In genomic region chr16:70758786-70759185, GRCh38 we compare ENCODE assay signal across 27 cellular contexts. TPM values are rescaled to one million over a fixed set of nuclear protein-coding genes. Genes with fewer than 3 reads are reported as not detected.
DNase-seq lines count a peak whose midpoint lies in the region; ATAC-seq and TF ChIP-seq lines count a peak whose summit lies in the region.
"Had no signal": no experiment of that assay in that cellular context is flagged by ENCODE, and none has a peak within 500 bp of the region (broad histone marks: within the 10 kb centered on the region; RNA-seq: fewer than 3 reads in every experiment).

No MANE protein-coding gene starts in this region.

- no peaks in the 10 kb centered on the region for H3K27me3 Mint-ChIP-seq in activated naive CD4-positive, alpha-beta T cell treated with anti-CD3 and anti-CD28 coated beads, Interleukin-2, amount 10 ng/mL, durations not matched to agents 7 days and 5 days
- H3K27me3 Mint-ChIP-seq in glutamatergic neuron (ENCODE audit: unreplicated experiment): peaks cover 7% of the 10 kb centered on the region
- H3K27me3 Mint-ChIP-seq: activated naive CD8-positive, alpha-beta T cell treated with anti-CD3 and anti-CD28 coated beads, Interleukin-2, amount 10 ng/mL, durations not matched to agents 7 days and 5 days; naive thymus-derived CD4-positive, alpha-beta T cell had no signal

- H3K4me1 Mint-ChIP-seq in activated naive CD4-positive, alpha-beta T cell treated with anti-CD3 and anti-CD28 coated beads, Interleukin-2, amount 10 ng/mL, durations not matched to agents 7 days and 5 days: peaks cover 22% of the 10 kb centered on the region
- peaks cover 1% of the 10 kb centered on the region for H3K4me1 Mint-ChIP-seq in glutamatergic neuron (ENCODE audit: low read depth, unreplicated experiment)
- H3K4me1 Mint-ChIP-seq: activated naive CD8-positive, alpha-beta T cell treated with anti-CD3 and anti-CD28 coated beads, Interleukin-2, amount 10 ng/mL, durations not matched to agents 7 days and 5 days had no signal

- POLR2A ChIA-PET in RWPE1 (lab: Yijun Ruan, JAX; ENCODE audit: low non-redundant PET): no interaction called here

- CTCF ChIA-PET in activated naive CD4-positive, alpha-beta T cell treated with anti-CD3 and anti-CD28 coated beads, Interleukin-2, amount 10 ng/mL, durations not matched to agents 7 days and 5 days (lab: Charles Lee): interaction anchor here (1.3 to 6.2 kb wide), 2 partner anchors 13 to 20 kb away, joined by 3 to 35 read pairs; no protein-coding TSS in a partner anchor
- CTCF ChIA-PET in RWPE1 (lab: Yijun Ruan, JAX): interaction anchor here (0.6 kb wide), 1 partner anchor 166 kb away, joined by 3 read pairs; no protein-coding TSS in a partner anchor

- H3K27ac ChIP-seq in RWPE1 (peak overlapping the region; percentile 88), temporal lobe (ENCODE audit: low read depth, low read length) (peak overlapping the region; percentile 69), coronary artery (no peak overlapping the region)
- H3K27ac ChIP-seq: left ventricle myocardium inferior, upper lobe of right lung, VCaP had no signal

- no peak overlapping the region for H3K4me3 ChIP-seq in coronary artery
- H3K4me3 ChIP-seq: left ventricle myocardium inferior, MG63, smooth muscle cell, upper lobe of right lung had no signal

- H3K36me3 Mint-ChIP-seq in activated naive CD4-positive, alpha-beta T cell treated with anti-CD3 and anti-CD28 coated beads, Interleukin-2, amount 10 ng/mL, durations not matched to agents 7 days and 5 days: peaks cover 34% of the 10 kb centered on the region
- H3K36me3 Mint-ChIP-seq in glutamatergic neuron (ENCODE audit: unreplicated experiment): peaks cover 13% of the 10 kb centered on the region

- no peaks in the 10 kb centered on the region for H3K9me3 Mint-ChIP-seq in activated naive CD4-positive, alpha-beta T cell treated with anti-CD3 and anti-CD28 coated beads, Interleukin-2, amount 10 ng/mL, durations not matched to agents 7 days and 5 days
- peaks cover 6% of the 10 kb centered on the region for H3K9me3 Mint-ChIP-seq in glutamatergic neuron (ENCODE audit: unreplicated experiment)
- H3K9me3 Mint-ChIP-seq: activated naive CD8-positive, alpha-beta T cell treated with anti-CD3 and anti-CD28 coated beads, Interleukin-2, amount 10 ng/mL, durations not matched to agents 7 days and 5 days; mesothelial cell of epicardium; naive thymus-derived CD4-positive, alpha-beta T cell had no signal

- no peak overlapping the region for H3K4me3 Mint-ChIP-seq in activated naive CD4-positive, alpha-beta T cell treated with anti-CD3 and anti-CD28 coated beads, Interleukin-2, amount 10 ng/mL, durations not matched to agents 7 days and 5 days
- no peak overlapping the region for H3K4me3 Mint-ChIP-seq in glutamatergic neuron (ENCODE audit: unreplicated experiment)
- H3K4me3 Mint-ChIP-seq: activated naive CD8-positive, alpha-beta T cell treated with anti-CD3 and anti-CD28 coated beads, Interleukin-2, amount 10 ng/mL, durations not matched to agents 7 days and 5 days; mesothelial cell of epicardium; naive thymus-derived CD4-positive, alpha-beta T cell had no signal

- DNase-seq in activated naive CD4-positive, alpha-beta T cell treated with anti-CD3 and anti-CD28 coated beads, Interleukin-2, amount 10 ng/mL, durations not matched to agents 7 days and 5 days: no peak
- DNase-seq in activated naive CD4-positive, alpha-beta T cell (lab: John Stamatoyannopoulos, UW): no peak
- no peak for DNase-seq in RWPE1 (ENCODE audit: low spot score)
- no peak for DNase-seq in glutamatergic neuron
- no peak for DNase-seq in coronary artery (ENCODE audit: low spot score)
- DNase-seq: activated CD4-positive, alpha-beta T cell treated with anti-CD3 and anti-CD28 coated beads, Interleukin-2, amount 50 U/mL, for 1 hour; activated CD8-positive, alpha-beta memory T cell treated with anti-CD3 and anti-CD28 coated beads, Interleukin-2, amount 50 U/mL, for 48 hours; activated naive CD8-positive, alpha-beta T cell treated with anti-CD3 and anti-CD28 coated beads, Interleukin-2, amount 10 ng/mL, durations not matched to agents 7 days and 5 days; C1 segment of cervical spinal cord; Calu3; DND-41; KG1; left ventricle myocardium inferior; MG63; naive thymus-derived CD4-positive, alpha-beta T cell; NCI-H2171 treated with DMSO at 0.1 percent for 48 hours; NCI-H526; NK-92 treated with Interleukin-12 subunit alpha and Interleukin-12 subunit beta, amount 100 ng/mL, for 24 hours; PC-3; SHP77; T-helper 9 cell; upper lobe of right lung had no signal

- peak overlapping the region; percentile 37 for H3K27ac Mint-ChIP-seq in activated naive CD4-positive, alpha-beta T cell treated with anti-CD3 and anti-CD28 coated beads, Interleukin-2, amount 10 ng/mL, durations not matched to agents 7 days and 5 days
- peak overlapping the region; percentile 29 for H3K27ac Mint-ChIP-seq in glutamatergic neuron (ENCODE audit: unreplicated experiment)
- H3K27ac Mint-ChIP-seq: activated naive CD8-positive, alpha-beta T cell treated with anti-CD3 and anti-CD28 coated beads, Interleukin-2, amount 10 ng/mL, durations not matched to agents 7 days and 5 days; mesothelial cell of epicardium had no signal

- TF ChIP-seq CTCF in RWPE1 (conservative IDR thresholded peaks at IDR 0.05; ENCODE audit: low read depth) (no peak), glutamatergic neuron (IDR thresholded peaks at IDR 0.05; ENCODE audit: partially characterized antibody, unreplicated experiment) (no peak), coronary artery (IDR thresholded peaks at IDR 0.05) (no peak)

- no peak for ATAC-seq in GM19395 (IDR thresholded peaks at IDR 0.05; ENCODE audit: unreplicated experiment)
- ATAC-seq: naive thymus-derived CD4-positive, alpha-beta T cell; PC-3; upper lobe of right lung had no signal

RNA-seq across cellular contexts. Expression of gene VAC14, which starts 42.2 kb away (rescaled TPM):
- 50.2 TPM for total RNA-seq in glutamatergic neuron (ENCODE audit: unreplicated experiment)
- 21.4 TPM for total RNA-seq in temporal lobe

Comparison
In these comparisons a context has a peak if more than half of its experiments do, and no peak if none do; other contexts are left out.
1. H3K27ac ChIP-seq: peak in RWPE1 (single experiment) and temporal lobe (single experiment); none in coronary artery (0 of 2).